In the genomic region with DNA sequence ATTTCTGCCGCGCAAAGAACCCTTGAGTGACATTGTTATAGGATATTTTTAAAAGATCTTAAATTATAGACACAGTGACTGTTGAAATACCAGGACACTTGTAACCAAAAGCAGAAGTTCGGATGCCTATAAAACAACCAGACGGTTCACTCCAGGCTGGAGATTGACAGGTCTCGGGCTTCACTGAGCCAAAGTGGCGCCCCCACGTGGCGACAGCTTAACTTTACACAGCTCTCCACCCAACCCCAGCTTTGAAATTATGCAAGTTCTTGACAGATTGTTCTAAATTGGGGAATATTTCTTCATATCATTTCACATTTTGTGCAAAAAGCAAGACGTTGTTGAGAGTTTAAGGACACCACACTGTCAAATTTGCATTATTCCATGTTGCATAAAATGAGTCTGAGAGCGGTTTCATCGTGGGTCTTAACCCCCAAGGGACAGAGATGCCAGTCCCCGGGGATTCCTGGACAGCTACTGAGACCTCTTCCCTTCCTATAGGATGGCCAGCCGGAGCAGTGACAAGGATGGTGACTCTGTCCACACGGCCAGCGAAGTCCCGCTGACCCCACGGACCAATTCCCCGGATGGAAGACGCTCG, we compare ENCODE assay signal across 1 cellular context.
TF ChIP-seq lines count a peak whose summit lies in the region.

No MANE protein-coding gene starts in this region.

TF ChIP-seq in HCT116, 20 proteins besides CTCF, POLR2A, EP300 and RAD21 (continued from another document):
- TF ChIP-seq, protein P1, sequence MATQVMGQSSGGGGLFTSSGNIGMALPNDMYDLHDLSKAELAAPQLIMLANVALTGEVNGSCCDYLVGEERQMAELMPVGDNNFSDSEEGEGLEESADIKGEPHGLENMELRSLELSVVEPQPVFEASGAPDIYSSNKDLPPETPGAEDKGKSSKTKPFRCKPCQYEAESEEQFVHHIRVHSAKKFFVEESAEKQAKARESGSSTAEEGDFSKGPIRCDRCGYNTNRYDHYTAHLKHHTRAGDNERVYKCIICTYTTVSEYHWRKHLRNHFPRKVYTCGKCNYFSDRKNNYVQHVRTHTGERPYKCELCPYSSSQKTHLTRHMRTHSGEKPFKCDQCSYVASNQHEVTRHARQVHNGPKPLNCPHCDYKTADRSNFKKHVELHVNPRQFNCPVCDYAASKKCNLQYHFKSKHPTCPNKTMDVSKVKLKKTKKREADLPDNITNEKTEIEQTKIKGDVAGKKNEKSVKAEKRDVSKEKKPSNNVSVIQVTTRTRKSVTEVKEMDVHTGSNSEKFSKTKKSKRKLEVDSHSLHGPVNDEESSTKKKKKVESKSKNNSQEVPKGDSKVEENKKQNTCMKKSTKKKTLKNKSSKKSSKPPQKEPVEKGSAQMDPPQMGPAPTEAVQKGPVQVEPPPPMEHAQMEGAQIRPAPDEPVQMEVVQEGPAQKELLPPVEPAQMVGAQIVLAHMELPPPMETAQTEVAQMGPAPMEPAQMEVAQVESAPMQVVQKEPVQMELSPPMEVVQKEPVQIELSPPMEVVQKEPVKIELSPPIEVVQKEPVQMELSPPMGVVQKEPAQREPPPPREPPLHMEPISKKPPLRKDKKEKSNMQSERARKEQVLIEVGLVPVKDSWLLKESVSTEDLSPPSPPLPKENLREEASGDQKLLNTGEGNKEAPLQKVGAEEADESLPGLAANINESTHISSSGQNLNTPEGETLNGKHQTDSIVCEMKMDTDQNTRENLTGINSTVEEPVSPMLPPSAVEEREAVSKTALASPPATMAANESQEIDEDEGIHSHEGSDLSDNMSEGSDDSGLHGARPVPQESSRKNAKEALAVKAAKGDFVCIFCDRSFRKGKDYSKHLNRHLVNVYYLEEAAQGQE (IDR thresholded peaks at IDR 0.05; ENCODE audit: low read depth) = no peak
- TF ChIP-seq CBX3 (IDR thresholded peaks at IDR 0.05; ENCODE audit: low read depth) (no peak), ELF1 (IDR thresholded peaks at IDR 0.05; ENCODE audit: borderline replicate concordance, low read depth) (no peak), SIN3A (IDR thresholded peaks at IDR 0.05; ENCODE audit: low read depth) (no peak)
